Comparison of ENCODE assay signal across 9 cellular contexts in the genomic region with DNA sequence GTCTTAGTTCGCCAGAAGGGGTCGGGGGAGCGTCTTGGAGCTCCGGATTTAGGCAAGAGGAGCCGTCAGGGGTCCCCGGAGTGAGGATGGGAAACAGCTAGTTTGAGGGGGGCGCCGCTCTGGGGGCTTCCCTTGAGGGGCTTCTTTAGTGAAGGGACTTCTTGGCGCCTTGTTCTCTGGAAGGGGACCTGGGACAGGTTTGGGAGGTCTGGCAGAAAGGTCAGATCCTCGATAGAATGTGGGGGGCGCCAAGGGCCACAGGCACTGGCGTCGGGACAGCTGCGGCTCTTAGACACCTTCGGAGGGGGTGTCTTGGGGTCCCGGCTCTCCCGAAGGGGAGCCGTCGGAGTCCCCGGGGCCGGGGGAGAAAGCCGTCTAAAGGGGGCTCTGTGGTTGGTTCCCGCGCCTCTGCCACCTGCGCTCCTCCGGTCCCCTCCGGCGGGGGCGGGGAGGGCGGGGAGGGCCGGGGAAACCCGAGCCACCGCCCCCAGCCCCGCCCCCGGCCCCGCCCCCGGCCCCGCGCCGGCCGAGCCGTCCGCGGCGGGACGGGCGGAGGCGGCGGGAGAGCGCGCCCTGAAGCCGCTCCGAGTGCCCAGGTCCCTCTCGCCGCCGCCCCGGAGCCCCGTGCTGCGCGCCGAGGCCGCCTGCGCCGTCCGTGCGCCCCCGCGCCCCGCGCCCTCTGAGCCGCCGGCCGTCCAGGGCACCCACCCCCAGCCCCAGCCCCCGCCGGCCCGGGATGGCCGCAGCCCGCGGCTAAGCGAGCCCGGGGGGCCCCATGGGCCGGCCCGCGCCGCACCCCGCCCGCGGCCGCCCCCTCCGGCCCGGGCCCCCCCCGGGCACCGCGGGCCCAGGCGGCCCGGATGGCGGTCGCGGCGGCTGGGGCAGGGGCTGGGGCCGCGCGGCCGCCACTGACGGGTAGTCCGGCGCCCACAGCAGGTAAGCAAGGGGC. TPM values are rescaled to one million over a fixed set of nuclear protein-coding genes. Genes with fewer than 3 reads are reported as not detected.
A peak's percentile ranks its signal among the peaks of the same experiment; 100 is the strongest.
DNase-seq lines count a peak whose midpoint lies in the region; ATAC-seq lines count a peak whose summit lies in the region.
"Had no signal": no experiment of that assay in that cellular context is flagged by ENCODE, and none has a peak within 500 bp of the region (broad histone marks: within the 10 kb centered on the region; RNA-seq: fewer than 3 reads in every experiment).

A gene with protein sequence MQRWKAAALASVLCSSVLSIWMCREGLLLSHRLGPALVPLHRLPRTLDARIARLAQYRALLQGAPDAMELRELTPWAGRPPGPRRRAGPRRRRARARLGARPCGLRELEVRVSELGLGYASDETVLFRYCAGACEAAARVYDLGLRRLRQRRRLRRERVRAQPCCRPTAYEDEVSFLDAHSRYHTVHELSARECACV (plus strand): TSS at position 552 of the 949 bp plus-strand sequence. CDS start 19,099 bp downstream, outside the sequence.

- peaks cover 22% of the 10 kb centered on the region for H3K4me1 Mint-ChIP-seq in activated naive CD8-positive, alpha-beta T cell treated with anti-CD3 and anti-CD28 coated beads, Interleukin-2, amount 50 U/mL, for 24 hours

- no peaks in the 10 kb centered on the region for H3K9me3 Mint-ChIP-seq in activated naive CD8-positive, alpha-beta T cell treated with anti-CD3 and anti-CD28 coated beads, Interleukin-2, amount 50 U/mL, for 24 hours

- DNase-seq in H7 (peak; percentile 98), RKO (ENCODE audit: low spot score) (peak; percentile 30), islet precursor cell (peak; percentile 68)
- peak; percentile 47 for DNase-seq in activated naive CD8-positive, alpha-beta T cell treated with anti-CD3 and anti-CD28 coated beads, Interleukin-2, amount 50 U/mL, for 24 hours
- DNase-seq in stimulated activated naive CD4-positive, alpha-beta T cell treated with Interleukin-2 at 50 U/mL for 16 hours (lab: John Stamatoyannopoulos, UW), result peak; percentile 48

- peaks cover 17% of the 10 kb centered on the region for H3K27me3 ChIP-seq in H7 (ENCODE audit: control insufficient read depth, insufficient read depth, low read length)

- peak within 1 kb of the TSS; percentile 59 for H3K4me3 Mint-ChIP-seq in activated naive CD8-positive, alpha-beta T cell treated with anti-CD3 and anti-CD28 coated beads, Interleukin-2, amount 50 U/mL, for 24 hours

- no peaks in the 10 kb centered on the region for H3K36me3 ChIP-seq in H7 (replicated peaks; ENCODE audit: control insufficient read depth, insufficient read depth, low read length)

- H3K27ac Mint-ChIP-seq in activated naive CD8-positive, alpha-beta T cell treated with anti-CD3 and anti-CD28 coated beads, Interleukin-2, amount 50 U/mL, for 24 hours, result peak within 1 kb of the TSS; percentile 52

- H3K36me3 Mint-ChIP-seq in activated naive CD8-positive, alpha-beta T cell treated with anti-CD3 and anti-CD28 coated beads, Interleukin-2, amount 50 U/mL, for 24 hours (ENCODE audit: low read depth), result no peaks in the 10 kb centered on the region

- H3K4me3 ChIP-seq in H7 (ENCODE audit: insufficient read depth, low read depth, low read length), result peak within 1 kb of the TSS; percentile 50

- no peak for ATAC-seq in activated naive CD8-positive, alpha-beta T cell treated with anti-CD3 and anti-CD28 coated beads, Interleukin-2, amount 50 U/mL, for 24 hours
- no peak for ATAC-seq in HG02870 (IDR thresholded peaks at IDR 0.05; ENCODE audit: unreplicated experiment)
- no peak for ATAC-seq in HG02759 (IDR thresholded peaks at IDR 0.05; ENCODE audit: unreplicated experiment)
- no peak for ATAC-seq in HG03521 (IDR thresholded peaks at IDR 0.05; ENCODE audit: unreplicated experiment)

- H3K27me3 Mint-ChIP-seq in activated naive CD8-positive, alpha-beta T cell treated with anti-CD3 and anti-CD28 coated beads, Interleukin-2, amount 50 U/mL, for 24 hours, result peaks cover 33% of the 10 kb centered on the region

RNA-seq across cellular contexts. Expression of the gene that starts here (rescaled TPM):
- total RNA-seq in H7 (2014; rRNA removed; shearing (Covaris generic)), result 8.5 and 8.7 TPM in 2 replicates
- total RNA-seq: RPMI7951 had no signal

Comparison
In these comparisons a context has a peak if more than half of its experiments do, and no peak if none do; other contexts are left out.
1. DNase-seq: peak in every context shown above with its lines; median percentile 98 in H7; 68 in islet precursor cell; 48 in stimulated activated naive CD4-positive, alpha-beta T cell treated with Interleukin-2 at 50 U/mL for 16 hours; 47 in activated naive CD8-positive, alpha-beta T cell treated with anti-CD3 and anti-CD28 coated beads, Interleukin-2, amount 50 U/mL, for 24 hours; 30 in RKO.